35 cellular contexts compared by ENCODE assay signal in the genomic region with DNA sequence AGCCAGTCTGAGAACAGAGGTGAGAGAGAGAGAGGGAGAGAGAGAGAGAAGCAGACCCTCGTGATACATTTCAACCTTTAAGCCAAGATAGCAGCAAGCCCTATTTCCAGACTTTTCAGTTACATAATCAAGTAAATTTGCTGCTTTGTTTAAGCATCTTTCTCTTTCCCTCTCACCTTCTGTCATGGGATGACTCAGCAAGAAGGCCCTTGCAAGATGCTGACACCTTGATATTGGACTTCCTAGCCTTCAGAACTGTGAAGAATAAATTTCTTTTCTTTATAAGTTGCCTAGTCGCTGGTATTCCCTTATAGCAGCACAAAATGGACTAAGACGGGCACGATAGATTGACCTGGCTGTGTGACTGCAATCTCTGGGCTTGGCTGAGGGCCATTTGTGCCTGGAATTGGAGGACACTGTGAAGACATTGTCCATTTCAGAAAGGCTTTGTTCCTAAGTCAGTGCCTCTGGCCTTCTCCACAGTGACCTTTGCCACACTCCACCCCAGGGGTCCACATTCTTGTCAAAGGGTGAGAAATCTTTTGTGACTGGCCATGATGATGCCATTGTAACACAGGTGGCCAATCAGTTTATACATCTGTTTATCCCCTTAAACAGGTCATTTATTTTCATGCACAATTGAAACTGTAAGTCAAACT. TPM values are rescaled to one million over a fixed set of nuclear protein-coding genes. Genes with fewer than 3 reads are reported as not detected.
DNase-seq lines count a peak whose midpoint lies in the region; ATAC-seq, FAIRE-seq and TF ChIP-seq lines count a peak whose summit lies in the region.
"Had no signal": no experiment of that assay in that cellular context is flagged by ENCODE, and none has a peak within 500 bp of the region (broad histone marks: within the 10 kb centered on the region; RNA-seq: fewer than 3 reads in every experiment).

No MANE protein-coding gene starts in this region.

- H3K9me3 ChIP-seq in MM.1S (replicated peaks; ENCODE audit: insufficient read depth, low read length) (no peaks in the 10 kb centered on the region), GM12878 (replicated peaks; ENCODE audit: control insufficient read depth, insufficient read depth, low read length) (no peaks in the 10 kb centered on the region)
- H3K9me3 ChIP-seq: adrenal gland, gastroesophageal sphincter, left ventricle myocardium inferior, SJSA1, testis, vagina had no signal

- SMC1A ChIA-PET in GM12878 (lab: Charles Lee; ENCODE audit: uncharacterized antibody, unreplicated experiment), result interaction anchor here (0.7 to 3.9 kb wide), 10 partner anchors 11 to 716 kb away, joined by 3 to 55 read pairs (median 5); no protein-coding TSS in a partner anchor

- H2BK15ac ChIP-seq in mesendoderm (replicated peaks; ENCODE audit: low read depth), result no peak overlapping the region

- BruUV-seq in GM12878 (replicated peaks; lab: Mats Ljungman, UMichigan), result no TSS peak

- no peak overlapping the region for H3K4me3 ChIP-seq in GM23338
- no peak overlapping the region for H3K4me3 ChIP-seq in MM.1S (ENCODE audit: low read length)
- H3K4me3 ChIP-seq in GM12878, result no peak overlapping the region
- no peak overlapping the region for H3K4me3 ChIP-seq in mesendoderm (ENCODE audit: low read length)
- H3K4me3 ChIP-seq: adrenal gland, gastroesophageal sphincter, left ventricle myocardium inferior, SJSA1, testis, vagina had no signal

- TF ChIP-seq CTCF in GM23338 (conservative IDR thresholded peaks at IDR 0.05; ENCODE audit: low read depth in 2 of 2), result no peak
- TF ChIP-seq CTCF in MM.1S (IDR thresholded peaks at IDR 0.05; ENCODE audit: low read length), result no peak
- no peak for TF ChIP-seq CTCF in GM12878 (IDR thresholded peaks at IDR 0.05 in 2 of 3, conservative IDR thresholded peaks at IDR 0.05 in 1 of 3; ENCODE audit: control insufficient read depth in 2 of 3, extremely low read depth in 1 of 3, insufficient read depth in 1 of 3, low read depth in 3 of 3, low read length in 3 of 3)

- peaks cover 6% of the 10 kb centered on the region for H3K4me1 Mint-ChIP-seq in GM23338

- H3K18ac ChIP-seq in mesendoderm (ENCODE audit: low read length), result peak overlapping the region; percentile 34

- H3K4me1 ChIP-seq in GM23338 (ENCODE audit: insufficient read depth), result 0 out of 2 replicates have a peak, but pooled peaks cover 13% of the 10 kb centered on the region
- H3K4me1 ChIP-seq in MM.1S (ENCODE audit: low read length), result peaks cover 2% of the 10 kb centered on the region; the same call in 1 of the 2 replicates
- H3K4me1 ChIP-seq in GM12878 (ENCODE audit: control insufficient read depth, insufficient read depth, low read length), result no peaks in the 10 kb centered on the region
- H3K4me1 ChIP-seq in mesendoderm (ENCODE audit: control insufficient read depth, low read depth, low read length), result no peaks in the 10 kb centered on the region
- H3K4me1 ChIP-seq: adrenal gland, gastroesophageal sphincter, left ventricle myocardium inferior, parathyroid adenoma, SJSA1, testis, vagina had no signal

- H3K23ac ChIP-seq in mesendoderm (ENCODE audit: low read length), result no peak overlapping the region

- H3K9me2 ChIP-seq in GM23338 (ENCODE audit: insufficient read depth) (no peaks in the 10 kb centered on the region), MM.1S (replicated peaks; ENCODE audit: insufficient read depth, low read length) (no peaks in the 10 kb centered on the region)

- H3K4me2 ChIP-seq in GM23338 (no peak overlapping the region), MM.1S (ENCODE audit: low read depth, low read length) (no peak overlapping the region), GM12878 (ENCODE audit: control insufficient read depth, insufficient read depth) (no peak overlapping the region), mesendoderm (ENCODE audit: low read length) (no peak overlapping the region)

- TF ChIP-seq RAD21 in GM12878 (IDR thresholded peaks at IDR 0.05; ENCODE audit: insufficient read depth, low read depth, low read length), result no peak

- H3K4ac ChIP-seq in mesendoderm (ENCODE audit: low read depth, low read length), result no peak overlapping the region

- no peak for TF ChIP-seq EP300 in GM12878 (IDR thresholded peaks at IDR 0.05; ENCODE audit: borderline replicate concordance in 1 of 2, control insufficient read depth in 1 of 2, low read depth in 2 of 2, low read length in 2 of 2)

- H3K79me2 ChIP-seq in GM23338 (replicated peaks; ENCODE audit: insufficient read depth), result no peaks in the 10 kb centered on the region
- H3K79me2 ChIP-seq in MM.1S (ENCODE audit: low read length), result no peaks in the 10 kb centered on the region
- H3K79me2 ChIP-seq in GM12878 (ENCODE audit: control insufficient read depth, insufficient read depth, low read length), result no peaks in the 10 kb centered on the region
- H3K79me2 ChIP-seq in mesendoderm (ENCODE audit: control insufficient read depth, insufficient read depth, low read length), result no peaks in the 10 kb centered on the region
- H3K79me2 ChIP-seq: parathyroid adenoma had no signal

- H4K8ac ChIP-seq in mesendoderm (ENCODE audit: low read depth, low read length), result no peak overlapping the region

- peak overlapping the region; percentile 75; the same call in 1 of the 2 replicates for H2AFZ ChIP-seq in GM23338
- 0 out of 2 replicates have a peak overlapping the region, but pooled peaks have one; percentile 11 for H2AFZ ChIP-seq in MM.1S (ENCODE audit: low read length)
- H2AFZ ChIP-seq in GM12878 (ENCODE audit: control insufficient read depth, low read depth, low read length), result peak overlapping the region; percentile 24
- H2AFZ ChIP-seq: parathyroid adenoma had no signal

- WGBS in GM12878 (ENCODE audit: insufficient coverage, insufficient replicate concordance, low lambda C conversion rate, missing lambda C conversion rate), result 58% methylated on average over 4 of the region's 4 CpGs
- WGBS in mesendoderm (ENCODE audit: extremely low coverage, insufficient coverage, low lambda C conversion rate), result no CpG with 5 or more reads among the region's 4 CpGs

- no peak overlapping the region for H3K56ac ChIP-seq in mesendoderm (ENCODE audit: low read length)

- peak; percentile 32; the same call in 2 of the 3 replicates for ATAC-seq in GM23338
- no peak for ATAC-seq in GM12878
- ATAC-seq: activated CD8-positive, alpha-beta T cell treated with anti-CD3 and anti-CD28 coated beads for 36 hours; gastroesophageal sphincter; natural killer cell treated with Interleukin-12 subunit alpha and Interleukin-12 subunit beta and Interleukin-15 and Interleukin-18, amount 100 ng/mL, for 72 hours; right cardiac atrium had no signal

- H3K36me3 ChIP-seq in GM23338 (ENCODE audit: insufficient read depth) (no peaks in the 10 kb centered on the region), MM.1S (replicated peaks; ENCODE audit: insufficient read depth, low read length) (no peaks in the 10 kb centered on the region), GM12878 (ENCODE audit: control insufficient read depth in 2 of 2, insufficient read depth in 2 of 2, low read length in 1 of 2) (no peaks in the 10 kb centered on the region), mesendoderm (ENCODE audit: control insufficient read depth, insufficient read depth, low read length) (no peaks in the 10 kb centered on the region)
- H3K36me3 ChIP-seq: adrenal gland, gastroesophageal sphincter, left ventricle myocardium inferior, SJSA1, vagina had no signal

- no peaks in the 10 kb centered on the region for H3K79me1 ChIP-seq in mesendoderm (ENCODE audit: low read length)

- no peak overlapping the region for H3K27ac Mint-ChIP-seq in GM23338
- H3K27ac Mint-ChIP-seq: activated CD8-positive, alpha-beta T cell treated with anti-CD3 and anti-CD28 coated beads for 36 hours; CD4-positive, CD25-positive, alpha-beta regulatory T cell; natural killer cell treated with Interleukin-12 subunit alpha and Interleukin-12 subunit beta and Interleukin-15 and Interleukin-18, amount 100 ng/mL, for 72 hours had no signal

- DNase-seq in GM23338 (ENCODE audit: low spot score) (peak; percentile 41), MM.1S (no peak), GM12878 (ENCODE audit: low read depth, low spot score) (no peak), mesendoderm (peak; percentile 87), T-helper 9 cell (no peak), NCI-H1694 (lab: John Stamatoyannopoulos, UW) (no peak), NCI-H187 treated with DMSO at 0.1 percent for 48 hours (lab: John Stamatoyannopoulos, UW) (no peak), D341Med (ENCODE audit: low spot score) (no peak)
- DNase-seq: activated CD4-positive, alpha-beta T cell treated with anti-CD3 and anti-CD28 coated beads for 1 hour; activated CD8-positive, alpha-beta T cell treated with anti-CD3 and anti-CD28 coated beads for 36 hours; activated gamma-delta T cell; activated T-cell treated with anti-CD3 and anti-CD28 coated beads for 4 hours; adrenal gland; GDM1; GOT3; hypothalamus; left ventricle myocardium inferior; midbrain; NCI-H1092; NCI-H2081 treated with DMSO at 0.1 percent for 48 hours; right cardiac atrium; stimulated activated CD4-positive, alpha-beta T cell treated with anti-CD3 and anti-CD28 coated beads, Interleukin-12 subunit alpha, Interleukin-12 subunit beta, amount 100 ng/mL, for 4 hours; stimulated activated naive CD4-positive, alpha-beta T cell treated with Interleukin-2 at 50 U/mL for 16 hours; T-helper 1 cell; testis had no signal

- POLR2A ChIA-PET in GM12878 (lab: Charles Lee), result no interaction called here

- no peak for FAIRE-seq in GM12878 (lab: Jason Lieb, UNC)
- FAIRE-seq: GM18507, HTR-8/SVneo, TTC549 had no signal

- no peak overlapping the region for H4K5ac ChIP-seq in mesendoderm (ENCODE audit: low read length)

- H3K36me3 Mint-ChIP-seq in GM23338 (ENCODE audit: low read depth), result no peaks in the 10 kb centered on the region; the same call in 2 of the 3 replicates
- H3K36me3 Mint-ChIP-seq: brain; CD4-positive, CD25-positive, alpha-beta regulatory T cell; natural killer cell treated with Interleukin-12 subunit alpha and Interleukin-12 subunit beta and Interleukin-15 and Interleukin-18, amount 100 ng/mL, for 72 hours had no signal

- intact Hi-C loops in GM12878 (cut with micrococcal nuclease; ENCODE audit: unreplicated experiment), result loop anchor here (5.0 kb wide), 1 partner anchor 561 kb away; a partner anchor contains a TSS

- no peak overlapping the region for H2BK120ac ChIP-seq in mesendoderm (ENCODE audit: low read depth, low read length)

- no peaks in the 10 kb centered on the region for H3K27me3 ChIP-seq in GM23338 (ENCODE audit: insufficient read depth)
- no peaks in the 10 kb centered on the region for H3K27me3 ChIP-seq in MM.1S (replicated peaks; ENCODE audit: insufficient read depth, low read length)
- H3K27me3 ChIP-seq in GM12878 (replicated peaks in 1 of 2; ENCODE audit: control insufficient read depth in 2 of 2, insufficient read depth in 2 of 2, low read length in 1 of 2), result no peaks in the 10 kb centered on the region
- H3K27me3 ChIP-seq in mesendoderm (ENCODE audit: insufficient read depth, low read length, poor library complexity), result no peaks in the 10 kb centered on the region
- H3K27me3 ChIP-seq: adrenal gland, gastroesophageal sphincter, SJSA1, testis, vagina had no signal

- peaks cover under 1% of the 10 kb centered on the region for H3K27me3 Mint-ChIP-seq in GM23338 (ENCODE audit: insufficient read depth, low read depth, poor library complexity)
- H3K27me3 Mint-ChIP-seq: brain had no signal

- no peak for TF ChIP-seq POLR2A in GM12878 (IDR thresholded peaks at IDR 0.05; ENCODE audit: low read depth, low read length)

- no peak overlapping the region for H2BK5ac ChIP-seq in mesendoderm (ENCODE audit: low read length)

- RAD21 ChIA-PET in GM12878 (lab: Charles Lee; ENCODE audit: unreplicated experiment), result interaction anchor here (1.0 to 3.1 kb wide), 6 partner anchors 366 to 717 kb away, joined by 3 to 66 read pairs (median 3); no protein-coding TSS in a partner anchor

- H4K20me1 ChIP-seq in GM23338 (replicated peaks; ENCODE audit: insufficient read depth) (no peaks in the 10 kb centered on the region), MM.1S (ENCODE audit: insufficient read depth, low read length) (no peaks in the 10 kb centered on the region; the same call in 1 of the 2 replicates), GM12878 (ENCODE audit: control insufficient read depth, insufficient read depth) (no peaks in the 10 kb centered on the region)

- no peak overlapping the region for H3K4me3 Mint-ChIP-seq in GM23338
- H3K4me3 Mint-ChIP-seq: activated CD8-positive, alpha-beta T cell treated with anti-CD3 and anti-CD28 coated beads for 36 hours; CD4-positive, CD25-positive, alpha-beta regulatory T cell; natural killer cell treated with Interleukin-12 subunit alpha and Interleukin-12 subunit beta and Interleukin-15 and Interleukin-18, amount 100 ng/mL, for 72 hours had no signal

- H3K27ac ChIP-seq in GM23338 (ENCODE audit: low read depth), result no peak overlapping the region
- no peak overlapping the region for H3K27ac ChIP-seq in MM.1S (ENCODE audit: low read length)
- H3K27ac ChIP-seq in GM12878 (ENCODE audit: control insufficient read depth, insufficient read depth), result no peak overlapping the region
- no peak overlapping the region for H3K27ac ChIP-seq in mesendoderm (ENCODE audit: low read depth, low read length)
- H3K27ac ChIP-seq: adrenal gland, gastroesophageal sphincter, left ventricle myocardium inferior, parathyroid adenoma, SJSA1, testis, vagina had no signal

- no peak overlapping the region for H2AK5ac ChIP-seq in mesendoderm (ENCODE audit: low read length)

- H3K9ac ChIP-seq in MM.1S (ENCODE audit: low read length) (no peak overlapping the region), GM12878 (ENCODE audit: control insufficient read depth, insufficient read depth, low read length) (no peak overlapping the region), mesendoderm (ENCODE audit: low read length) (no peak overlapping the region)
- H3K9ac ChIP-seq: parathyroid adenoma had no signal

- H3F3A ChIP-seq in GM23338 (replicated peaks; ENCODE audit: low read depth) (no peaks in the 10 kb centered on the region), MM.1S (ENCODE audit: insufficient read depth, low read length) (no peaks in the 10 kb centered on the region)

- in situ Hi-C loops in GM12878 (cut with MboI), result no loop called here

- CTCF ChIA-PET in GM12878 (lab: Yijun Ruan, JAX), result interaction anchor here (0.5 to 4.2 kb wide), 15 partner anchors 11 to 784 kb away, joined by 3 to 124 read pairs (median 6); no protein-coding TSS in a partner anchor

- no peaks in the 10 kb centered on the region for H3K9me3 Mint-ChIP-seq in GM23338
- H3K9me3 Mint-ChIP-seq: activated CD8-positive, alpha-beta T cell treated with anti-CD3 and anti-CD28 coated beads for 36 hours; natural killer cell treated with Interleukin-12 subunit alpha and Interleukin-12 subunit beta and Interleukin-15 and Interleukin-18, amount 100 ng/mL, for 72 hours had no signal

RNA-seq across cellular contexts. Expression of a gene that starts 51.3 kb away (rescaled TPM):
- total RNA-seq in GM23338 (2014; rRNA removed; shearing (Covaris generic)), result 14.0 and 17.1 TPM in 2 replicates
- 15.5 and 17.8 TPM in 2 replicates for polyA plus RNA-seq in GM23338 (2016; fragmentation: Nextera tagmentation; extraction: Ambion mirVana)
- 276 and 309 TPM in 2 replicates for total RNA-seq in GM12878 (2013; cell fraction: nucleolus; rRNA removed)
- 43.9 and 53.0 TPM in 2 replicates for total RNA-seq in GM12878 (2014; rRNA removed)
- total RNA-seq in GM12878 (2014; rRNA removed; fragmentation: Illumina TruSeq; extraction: Trizol), result 52.7 and 54.9 TPM in 2 replicates
- total RNA-seq in GM12878 (2021), result 65.1 and 70.1 TPM in 2 replicates
- 22.9 TPM for polyA plus RNA-seq in GM12878 (2011; ENCODE audit: low read depth)
- 80.0 and 87.9 TPM in 2 replicates for polyA plus RNA-seq in GM12878 (2011; rRNA removed)
- 50.0 and 89.8 TPM in 2 replicates for polyA plus RNA-seq in GM12878 (2011; cell fraction: cytosol; rRNA removed)
- 100 and 104 TPM in 2 replicates for polyA plus RNA-seq in GM12878 (2011; cell fraction: nucleus; rRNA removed)
- polyA plus RNA-seq in GM12878 (2012), result 37.9 and 40.1 TPM in 2 replicates
- polyA plus RNA-seq in GM12878 (2014; fragmentation: Illumina TruSeq; extraction: Trizol), result 57.4 and 69.9 TPM in 2 replicates
- 10 to 100 TPM; 20.5 to 24.3 TPM for polyA plus RNA-seq in GM12878 (2014; fragmentation: Nextera tagmentation; extraction: Ambion mirVana)
- 41.8 and 47.8 TPM in 2 replicates for polyA plus RNA-seq in GM12878 (2014; rRNA removed)
- 10 to 100 TPM; 56.6 to 58.1 TPM for polyA plus RNA-seq in GM12878 (2016; fragmentation: Nextera tagmentation; extraction: Ambion mirVana)
- polyA minus RNA-seq in GM12878 (2011; rRNA and poly(A)+ RNA removed), result 89.4 and 131 TPM in 2 replicates
- polyA minus RNA-seq in GM12878 (2011; cell fraction: cytosol; rRNA and poly(A)+ RNA removed), result 30.5 and 30.8 TPM in 2 replicates
- polyA minus RNA-seq in GM12878 (2011; cell fraction: nucleus; rRNA and poly(A)+ RNA removed), result 53.2 and 83.5 TPM in 2 replicates
- polyA plus RNA-seq in mesendoderm (2013, experiment 1 of 2), result 10.0 TPM
- 10.2 TPM for polyA plus RNA-seq in mesendoderm (2013, experiment 2 of 2)

Comparison
In these comparisons a context has a peak if more than half of its experiments do, and no peak if none do; other contexts are left out.
1. DNase-seq: peak in GM23338 (single experiment) and mesendoderm (single experiment); none in MM.1S (single experiment), GM12878 (single experiment), T-helper 9 cell (single experiment), NCI-H1694 (single experiment), NCI-H187 treated with DMSO at 0.1 percent for 48 hours (single experiment) and D341Med (single experiment).
2. H2AFZ ChIP-seq: peak in every context shown above with its lines; median percentile 75 in GM23338; 24 in GM12878; 11 in MM.1S.